In genomic region chr6:31479933-31480535, GRCh38 we compare ENCODE assay signal across 33 cellular contexts. TPM values are rescaled to one million over a fixed set of nuclear protein-coding genes. Genes with fewer than 3 reads are reported as not detected.
DNase-seq lines count a peak whose midpoint lies in the region; ATAC-seq and TF ChIP-seq lines count a peak whose summit lies in the region.
"Had no signal": no experiment of that assay in that cellular context is flagged by ENCODE, and none has a peak within 500 bp of the region (broad histone marks: within the 10 kb centered on the region; RNA-seq: fewer than 3 reads in every experiment).

No MANE protein-coding gene starts in this region.

- peak; percentile 1 for DNase-seq in activated CD4-positive, alpha-beta T cell treated with anti-CD3 and anti-CD28 coated beads, Interleukin-2, amount 10 ng/mL, durations not matched to agents 7 days and 5 days
- no peak for DNase-seq in activated CD4-positive, alpha-beta T cell treated with anti-CD3 and anti-CD28 coated beads for 36 hours
- DNase-seq in G401 (ENCODE audit: low spot score) (peak; percentile 29), NCI-H2196 treated with DMSO at 0.1 percent for 48 hours (lab: John Stamatoyannopoulos, UW; ENCODE audit: unreplicated experiment) (peak; percentile 9), osteocyte (ENCODE audit: extremely low spot score, unreplicated experiment) (peak; percentile 56)
- DNase-seq in effector memory CD4-positive, alpha-beta T cell: no peak
- DNase-seq: activated CD4-positive, alpha-beta memory T cell treated with anti-CD3 and anti-CD28 coated beads for 36 hours; activated naive CD4-positive, alpha-beta T cell treated with anti-CD3 and anti-CD28 coated beads for 36 hours; central memory CD4-positive, alpha-beta T cell; endodermal cell; foreskin fibroblast; HFFc6; kidney; left ventricle myocardium superior; MM.1S; naive B cell; NCI-H1436; NCI-H446; PC-9; posterior cingulate gyrus; right cardiac atrium; Right ventricle myocardium superior; spleen; stimulated activated CD4-positive, alpha-beta T cell treated with anti-CD3 and anti-CD28 coated beads, Interleukin-2, amount 100 ng/mL, for 24 hours; stimulated activated naive CD8-positive, alpha-beta T cell treated with anti-CD3 and anti-CD28 coated beads, Interleukin-15, Interleukin-2, amounts not matched to agents 100 U/mL and 50 U/mL, for 24 hours; T-helper 17 cell; upper lobe of right lung had no signal

- peaks cover 2% of the 10 kb centered on the region for H3K36me3 Mint-ChIP-seq in activated CD4-positive, alpha-beta T cell treated with anti-CD3 and anti-CD28 coated beads, Interleukin-2, amount 10 ng/mL, durations not matched to agents 7 days and 5 days (ENCODE audit: low read depth)
- H3K36me3 Mint-ChIP-seq in activated CD4-positive, alpha-beta T cell treated with anti-CD3 and anti-CD28 coated beads for 36 hours (ENCODE audit: low read depth): no peaks in the 10 kb centered on the region
- no peaks in the 10 kb centered on the region for H3K36me3 Mint-ChIP-seq in osteocyte (ENCODE audit: unreplicated experiment)
- H3K36me3 Mint-ChIP-seq: activated CD4-positive, alpha-beta memory T cell treated with anti-CD3 and anti-CD28 coated beads for 36 hours; naive B cell had no signal

- no peak for ATAC-seq in activated CD4-positive, alpha-beta T cell treated with anti-CD3 and anti-CD28 coated beads for 36 hours
- ATAC-seq in HG03045 (IDR thresholded peaks at IDR 0.05; ENCODE audit: unreplicated experiment): no peak
- ATAC-seq in HG03354 (IDR thresholded peaks at IDR 0.05; ENCODE audit: poor library complexity, severe bottlenecking, unreplicated experiment): no peak
- ATAC-seq: esophagus mucosa; left ventricle myocardium superior; right cardiac atrium; stimulated activated naive CD8-positive, alpha-beta T cell treated with anti-CD3 and anti-CD28 coated beads, Interleukin-15, Interleukin-2, amounts not matched to agents 100 U/mL and 50 U/mL, for 24 hours; T-helper 17 cell; upper lobe of right lung had no signal

- H3K4me1 ChIP-seq in effector memory CD4-positive, alpha-beta T cell (ENCODE audit: control insufficient read depth, insufficient read depth, low read length, poor library complexity, severe bottlenecking): peaks cover 3% of the 10 kb centered on the region
- H3K4me1 ChIP-seq: upper lobe of right lung had no signal

- H3K4me3 ChIP-seq in effector memory CD4-positive, alpha-beta T cell (ENCODE audit: insufficient read depth, low read depth, low read length, poor library complexity, severe bottlenecking): no peak overlapping the region
- H3K4me3 ChIP-seq: PC-9, spleen, upper lobe of right lung had no signal

- H3K27ac ChIP-seq in effector memory CD4-positive, alpha-beta T cell (ENCODE audit: insufficient read depth, low read length, poor library complexity, severe bottlenecking): no peak overlapping the region
- H3K27ac ChIP-seq: KMS-11, PC-9, spleen, upper lobe of right lung had no signal

- H3K27ac Mint-ChIP-seq in activated CD4-positive, alpha-beta T cell treated with anti-CD3 and anti-CD28 coated beads, Interleukin-2, amount 10 ng/mL, durations not matched to agents 7 days and 5 days: no peak overlapping the region
- no peak overlapping the region for H3K27ac Mint-ChIP-seq in activated CD4-positive, alpha-beta T cell treated with anti-CD3 and anti-CD28 coated beads for 36 hours
- H3K27ac Mint-ChIP-seq in osteocyte (ENCODE audit: unreplicated experiment): no peak overlapping the region
- H3K27ac Mint-ChIP-seq: activated CD4-positive, alpha-beta memory T cell treated with anti-CD3 and anti-CD28 coated beads for 36 hours; activated naive CD4-positive, alpha-beta T cell treated with anti-CD3 and anti-CD28 coated beads for 36 hours; endodermal cell; HFFc6; naive B cell; T-helper 17 cell had no signal

- in situ Hi-C loops in G401 (cut with HindIII; ENCODE audit: low sequenced_read_pairs): no loop called here

- H3K4me3 Mint-ChIP-seq in activated CD4-positive, alpha-beta T cell treated with anti-CD3 and anti-CD28 coated beads, Interleukin-2, amount 10 ng/mL, durations not matched to agents 7 days and 5 days: no peak overlapping the region
- no peak overlapping the region for H3K4me3 Mint-ChIP-seq in activated CD4-positive, alpha-beta T cell treated with anti-CD3 and anti-CD28 coated beads for 36 hours
- H3K4me3 Mint-ChIP-seq in osteocyte (ENCODE audit: unreplicated experiment): no peak overlapping the region
- H3K4me3 Mint-ChIP-seq: activated CD4-positive, alpha-beta memory T cell treated with anti-CD3 and anti-CD28 coated beads for 36 hours; activated naive CD4-positive, alpha-beta T cell treated with anti-CD3 and anti-CD28 coated beads for 36 hours; endodermal cell; HFFc6; naive B cell; T-helper 17 cell had no signal

- POLR2A ChIA-PET in activated CD4-positive, alpha-beta T cell treated with anti-CD3 and anti-CD28 coated beads, Interleukin-2, amount 10 ng/mL, durations not matched to agents 7 days and 5 days (lab: Charles Lee): no interaction called here
- POLR2A ChIA-PET in activated CD4-positive, alpha-beta T cell treated with anti-CD3 and anti-CD28 coated beads for 36 hours (lab: Charles Lee): no interaction called here

- intact Hi-C loops in activated CD4-positive, alpha-beta T cell treated with anti-CD3 and anti-CD28 coated beads for 36 hours (cut with DNase I, micrococcal nuclease): no loop called here

- H3K27me3 Mint-ChIP-seq in activated CD4-positive, alpha-beta T cell treated with anti-CD3 and anti-CD28 coated beads, Interleukin-2, amount 10 ng/mL, durations not matched to agents 7 days and 5 days: no peaks in the 10 kb centered on the region
- no peaks in the 10 kb centered on the region for H3K27me3 Mint-ChIP-seq in activated CD4-positive, alpha-beta T cell treated with anti-CD3 and anti-CD28 coated beads for 36 hours
- no peaks in the 10 kb centered on the region for H3K27me3 Mint-ChIP-seq in osteocyte (ENCODE audit: unreplicated experiment)
- H3K27me3 Mint-ChIP-seq: activated CD4-positive, alpha-beta memory T cell treated with anti-CD3 and anti-CD28 coated beads for 36 hours; naive B cell; T-helper 17 cell had no signal

- TF ChIP-seq CTCF in osteocyte (IDR thresholded peaks at IDR 0.05): no peak

- no peaks in the 10 kb centered on the region for H3K36me3 ChIP-seq in effector memory CD4-positive, alpha-beta T cell (ENCODE audit: control insufficient read depth, insufficient read depth, low read length)
- H3K36me3 ChIP-seq: spleen, upper lobe of right lung had no signal

- no peaks in the 10 kb centered on the region for H3K9me3 ChIP-seq in effector memory CD4-positive, alpha-beta T cell (ENCODE audit: control insufficient read depth, low read length)
- H3K9me3 ChIP-seq: spleen, upper lobe of right lung had no signal

- H3K9me3 Mint-ChIP-seq in activated CD4-positive, alpha-beta T cell treated with anti-CD3 and anti-CD28 coated beads, Interleukin-2, amount 10 ng/mL, durations not matched to agents 7 days and 5 days: no peaks in the 10 kb centered on the region
- H3K9me3 Mint-ChIP-seq in activated CD4-positive, alpha-beta T cell treated with anti-CD3 and anti-CD28 coated beads for 36 hours (ENCODE audit: low read depth): no peaks in the 10 kb centered on the region
- H3K9me3 Mint-ChIP-seq in osteocyte (ENCODE audit: unreplicated experiment): no peaks in the 10 kb centered on the region
- H3K9me3 Mint-ChIP-seq: activated CD4-positive, alpha-beta memory T cell treated with anti-CD3 and anti-CD28 coated beads for 36 hours; activated naive CD4-positive, alpha-beta T cell treated with anti-CD3 and anti-CD28 coated beads for 36 hours; endodermal cell; HFFc6; naive B cell had no signal

- CTCF ChIA-PET in activated CD4-positive, alpha-beta T cell treated with anti-CD3 and anti-CD28 coated beads, Interleukin-2, amount 10 ng/mL, durations not matched to agents 7 days and 5 days (lab: Charles Lee): no interaction called here
- CTCF ChIA-PET in activated CD4-positive, alpha-beta T cell treated with anti-CD3 and anti-CD28 coated beads for 36 hours (lab: Charles Lee): no interaction called here

- no peaks in the 10 kb centered on the region for H3K27me3 ChIP-seq in effector memory CD4-positive, alpha-beta T cell (replicated peaks; ENCODE audit: control insufficient read depth, insufficient read depth, low read length, poor library complexity, severe bottlenecking)
- H3K27me3 ChIP-seq: spleen, upper lobe of right lung had no signal

- H3K4me1 Mint-ChIP-seq in activated CD4-positive, alpha-beta T cell treated with anti-CD3 and anti-CD28 coated beads, Interleukin-2, amount 10 ng/mL, durations not matched to agents 7 days and 5 days: no peaks in the 10 kb centered on the region
- H3K4me1 Mint-ChIP-seq in activated CD4-positive, alpha-beta T cell treated with anti-CD3 and anti-CD28 coated beads for 36 hours: peaks cover 2% of the 10 kb centered on the region
- H3K4me1 Mint-ChIP-seq in osteocyte (ENCODE audit: unreplicated experiment): peaks cover 7% of the 10 kb centered on the region
- H3K4me1 Mint-ChIP-seq: endodermal cell had no signal

RNA-seq across cellular contexts. Expression of gene MICB, which starts 17.9 kb away (rescaled TPM):
- 10 to 100 TPM; 54.2 to 55.7 TPM for total RNA-seq in activated CD4-positive, alpha-beta T cell treated with anti-CD3 and anti-CD28 coated beads, Interleukin-2, amount 10 ng/mL, durations not matched to agents 7 days and 5 days
- total RNA-seq in activated CD4-positive, alpha-beta T cell treated with anti-CD3 and anti-CD28 coated beads for 36 hours: 10 to 100 TPM; 19.6 to 19.7 TPM
- 15.0 and 18.3 TPM in 2 replicates for total RNA-seq in G401 (2014; rRNA removed; shearing (Covaris generic))
- 12.1 and 13.8 TPM in 2 replicates for total RNA-seq in osteocyte

RNA-seq across cellular contexts. Expression of gene MCCD1, which starts 48.7 kb away (rescaled TPM):
- total RNA-seq in activated CD4-positive, alpha-beta T cell treated with anti-CD3 and anti-CD28 coated beads, Interleukin-2, amount 10 ng/mL, durations not matched to agents 7 days and 5 days: not detected
- not detected for total RNA-seq in activated CD4-positive, alpha-beta T cell treated with anti-CD3 and anti-CD28 coated beads for 36 hours
- total RNA-seq in G401 (2014; rRNA removed; shearing (Covaris generic)): 2.1 TPM in 1 of 2 replicates, not detected in the other
- not detected in 2 replicates for total RNA-seq in osteocyte
- total RNA-seq: activated CD4-positive, alpha-beta memory T cell treated with anti-CD3 and anti-CD28 coated beads for 36 hours; activated naive CD4-positive, alpha-beta T cell treated with anti-CD3 and anti-CD28 coated beads for 36 hours; endodermal cell; esophagus mucosa; H1; HFFc6; left ventricle myocardium superior; PC-9; right cardiac atrium; Right ventricle myocardium superior; spleen; T-helper 17 cell; temporal lobe; upper lobe of right lung had no signal

Comparison
In these comparisons a context has a peak if more than half of its experiments do, and no peak if none do; other contexts are left out.
1. DNase-seq: peak in activated CD4-positive, alpha-beta T cell treated with anti-CD3 and anti-CD28 coated beads, Interleukin-2, amount 10 ng/mL, durations not matched to agents 7 days and 5 days (single experiment), G401 (single experiment), NCI-H2196 treated with DMSO at 0.1 percent for 48 hours (single experiment) and osteocyte (single experiment); none in activated CD4-positive, alpha-beta T cell treated with anti-CD3 and anti-CD28 coated beads for 36 hours (single experiment) and effector memory CD4-positive, alpha-beta T cell (0 of 3).